In the genomic region with DNA sequence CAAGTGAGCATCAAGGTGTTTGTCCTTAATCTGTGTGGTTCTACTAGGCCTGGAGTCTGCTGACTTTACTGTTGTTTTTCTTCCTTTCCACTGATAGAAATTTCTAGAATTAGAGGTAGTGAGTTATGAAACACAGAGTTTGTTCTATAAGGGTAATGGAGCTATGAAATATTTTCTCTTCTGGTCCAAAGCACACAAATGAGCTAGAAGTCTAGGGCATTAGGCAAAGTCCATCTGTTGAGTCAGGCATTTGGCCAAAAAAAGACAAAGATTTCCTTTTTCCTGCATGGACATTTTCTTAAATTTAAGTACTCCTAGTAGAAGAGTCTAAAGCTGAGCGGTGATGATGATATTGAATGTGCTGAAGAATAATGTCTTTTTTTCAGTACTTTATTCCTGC, we compare ENCODE assay signal across 2 cellular contexts.
TF ChIP-seq lines count a peak whose summit lies in the region.

No MANE protein-coding gene starts in this region.

TF ChIP-seq in liver, 16 proteins besides CTCF, POLR2A, EP300 and RAD21 (continued from another document):
- TF ChIP-seq, protein P1, sequence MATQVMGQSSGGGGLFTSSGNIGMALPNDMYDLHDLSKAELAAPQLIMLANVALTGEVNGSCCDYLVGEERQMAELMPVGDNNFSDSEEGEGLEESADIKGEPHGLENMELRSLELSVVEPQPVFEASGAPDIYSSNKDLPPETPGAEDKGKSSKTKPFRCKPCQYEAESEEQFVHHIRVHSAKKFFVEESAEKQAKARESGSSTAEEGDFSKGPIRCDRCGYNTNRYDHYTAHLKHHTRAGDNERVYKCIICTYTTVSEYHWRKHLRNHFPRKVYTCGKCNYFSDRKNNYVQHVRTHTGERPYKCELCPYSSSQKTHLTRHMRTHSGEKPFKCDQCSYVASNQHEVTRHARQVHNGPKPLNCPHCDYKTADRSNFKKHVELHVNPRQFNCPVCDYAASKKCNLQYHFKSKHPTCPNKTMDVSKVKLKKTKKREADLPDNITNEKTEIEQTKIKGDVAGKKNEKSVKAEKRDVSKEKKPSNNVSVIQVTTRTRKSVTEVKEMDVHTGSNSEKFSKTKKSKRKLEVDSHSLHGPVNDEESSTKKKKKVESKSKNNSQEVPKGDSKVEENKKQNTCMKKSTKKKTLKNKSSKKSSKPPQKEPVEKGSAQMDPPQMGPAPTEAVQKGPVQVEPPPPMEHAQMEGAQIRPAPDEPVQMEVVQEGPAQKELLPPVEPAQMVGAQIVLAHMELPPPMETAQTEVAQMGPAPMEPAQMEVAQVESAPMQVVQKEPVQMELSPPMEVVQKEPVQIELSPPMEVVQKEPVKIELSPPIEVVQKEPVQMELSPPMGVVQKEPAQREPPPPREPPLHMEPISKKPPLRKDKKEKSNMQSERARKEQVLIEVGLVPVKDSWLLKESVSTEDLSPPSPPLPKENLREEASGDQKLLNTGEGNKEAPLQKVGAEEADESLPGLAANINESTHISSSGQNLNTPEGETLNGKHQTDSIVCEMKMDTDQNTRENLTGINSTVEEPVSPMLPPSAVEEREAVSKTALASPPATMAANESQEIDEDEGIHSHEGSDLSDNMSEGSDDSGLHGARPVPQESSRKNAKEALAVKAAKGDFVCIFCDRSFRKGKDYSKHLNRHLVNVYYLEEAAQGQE (IDR thresholded peaks at IDR 0.05): peak; percentile 26
- TF ChIP-seq HNF4A (conservative IDR thresholded peaks at IDR 0.05) (peak; percentile 44 to 68), NR2F2 (IDR thresholded peaks at IDR 0.05) (no peak)

TF ChIP-seq in HepG2, 621 proteins besides CTCF, POLR2A, EP300 and RAD21 (continued from another document):
- TF ChIP-seq, protein P2, sequence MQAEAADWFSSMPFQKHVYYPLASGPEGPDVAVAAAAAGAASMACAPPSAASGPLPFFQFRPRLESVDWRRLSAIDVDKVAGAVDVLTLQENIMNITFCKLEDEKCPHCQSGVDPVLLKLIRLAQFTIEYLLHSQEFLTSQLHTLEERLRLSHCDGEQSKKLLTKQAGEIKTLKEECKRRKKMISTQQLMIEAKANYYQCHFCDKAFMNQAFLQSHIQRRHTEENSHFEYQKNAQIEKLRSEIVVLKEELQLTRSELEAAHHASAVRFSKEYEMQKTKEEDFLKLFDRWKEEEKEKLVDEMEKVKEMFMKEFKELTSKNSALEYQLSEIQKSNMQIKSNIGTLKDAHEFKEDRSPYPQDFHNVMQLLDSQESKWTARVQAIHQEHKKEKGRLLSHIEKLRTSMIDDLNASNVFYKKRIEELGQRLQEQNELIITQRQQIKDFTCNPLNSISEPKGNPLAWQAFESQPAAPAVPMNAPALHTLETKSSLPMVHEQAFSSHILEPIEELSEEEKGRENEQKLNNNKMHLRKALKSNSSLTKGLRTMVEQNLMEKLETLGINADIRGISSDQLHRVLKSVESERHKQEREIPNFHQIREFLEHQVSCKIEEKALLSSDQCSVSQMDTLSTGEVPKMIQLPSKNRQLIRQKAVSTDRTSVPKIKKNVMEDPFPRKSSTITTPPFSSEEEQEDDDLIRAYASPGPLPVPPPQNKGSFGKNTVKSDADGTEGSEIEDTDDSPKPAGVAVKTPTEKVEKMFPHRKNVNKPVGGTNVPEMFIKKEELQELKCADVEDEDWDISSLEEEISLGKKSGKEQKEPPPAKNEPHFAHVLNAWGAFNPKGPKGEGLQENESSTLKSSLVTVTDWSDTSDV (CRISPR knock-in tag; IDR thresholded peaks at IDR 0.05): no peak
- TF ChIP-seq FOXC1 (CRISPR knock-in tag; IDR thresholded peaks at IDR 0.05; ENCODE audit: borderline replicate concordance): no peak
- no peak for TF ChIP-seq ZNF530 (CRISPR knock-in tag; IDR thresholded peaks at IDR 0.05; ENCODE audit: low read depth)
- no peak for TF ChIP-seq ZFP36 (IDR thresholded peaks at IDR 0.05; ENCODE audit: borderline replicate concordance, low read depth, low read length, partially characterized antibody)
- no peak for TF ChIP-seq ZNF557 (CRISPR knock-in tag; IDR thresholded peaks at IDR 0.05)
- no peak for TF ChIP-seq ZSCAN29 (CRISPR knock-in tag; conservative IDR thresholded peaks at IDR 0.05)
- no peak for TF ChIP-seq ZNF333 (CRISPR knock-in tag; IDR thresholded peaks at IDR 0.05; ENCODE audit: borderline replicate concordance)
- TF ChIP-seq FOXO1 (CRISPR knock-in tag; IDR thresholded peaks at IDR 0.05): no peak
